Comparison of ENCODE assay signal across 21 cellular contexts in genomic region chr3:187079090-187080022, GRCh38. TPM values are rescaled to one million over a fixed set of nuclear protein-coding genes. Genes with fewer than 3 reads are reported as not detected.
A peak's percentile ranks its signal among the peaks of the same experiment; 100 is the strongest.
DNase-seq lines count a peak whose midpoint lies in the region; ATAC-seq and TF ChIP-seq lines count a peak whose summit lies in the region.
"Had no signal": no experiment of that assay in that cellular context is flagged by ENCODE, and none has a peak within 500 bp of the region (broad histone marks: within the 10 kb centered on the region; RNA-seq: fewer than 3 reads in every experiment).

No MANE protein-coding gene starts in this region.

- H3K79me2 ChIP-seq in SU-DHL-6 (ENCODE audit: insufficient read depth, low read length) = no peaks in the 10 kb centered on the region

- H3K9me3 ChIP-seq in SU-DHL-6 (ENCODE audit: insufficient read depth, low read length) (no peaks in the 10 kb centered on the region), spleen (no peaks in the 10 kb centered on the region)
- H3K9me3 ChIP-seq: psoas muscle, testis had no signal

- POLR2A ChIA-PET in MCF 10A (lab: Yijun Ruan, JAX) = no interaction called here

- 77 to 90% (median 88%) methylated on average over 8 of the region's 8 CpGs for WGBS in spleen, 5 donors

- CTCF ChIA-PET in activated naive CD4-positive, alpha-beta T cell treated with anti-CD3 and anti-CD28 coated beads, Interleukin-2, amount 10 ng/mL, durations not matched to agents 7 days and 5 days (lab: Charles Lee) = no interaction called here
- CTCF ChIA-PET in MCF 10A (lab: Yijun Ruan, JAX) = no interaction called here

- no peaks in the 10 kb centered on the region for H3K27me3 Mint-ChIP-seq in activated naive CD4-positive, alpha-beta T cell treated with anti-CD3 and anti-CD28 coated beads, Interleukin-2, amount 50 U/mL, for 24 hours
- no peaks in the 10 kb centered on the region for H3K27me3 Mint-ChIP-seq in activated naive CD4-positive, alpha-beta T cell treated with anti-CD3 and anti-CD28 coated beads, Interleukin-2, amount 10 ng/mL, durations not matched to agents 7 days and 5 days
- no peaks in the 10 kb centered on the region for H3K27me3 Mint-ChIP-seq in stimulated activated naive CD8-positive, alpha-beta T cell treated with anti-CD3 and anti-CD28 coated beads, Interleukin-15, amount 100 ng/mL, for 72 hours
- no peaks in the 10 kb centered on the region for H3K27me3 Mint-ChIP-seq in MCF 10A (ENCODE audit: insufficient read depth, unreplicated experiment)
- peaks cover 2% of the 10 kb centered on the region for H3K27me3 Mint-ChIP-seq in endothelial cell (ENCODE audit: unreplicated experiment)

- intact Hi-C loops in MCF 10A (cut with micrococcal nuclease) (no loop called here), spleen (cut with DNase I; ENCODE audit: low total_unique reads) (no loop called here)

- DNase-seq in activated naive CD4-positive, alpha-beta T cell treated with anti-CD3 and anti-CD28 coated beads, Interleukin-2, amount 10 ng/mL, durations not matched to agents 7 days and 5 days = no peak
- DNase-seq in left lobe of liver (ENCODE audit: low spot score) (no peak), MCF 10A (ENCODE audit: unreplicated experiment) (no peak), endothelial cell (ENCODE audit: low spot score) (no peak), spleen (no peak)
- no peak for DNase-seq in stimulated activated naive CD8-positive, alpha-beta T cell treated with anti-CD3 and anti-CD28 coated beads, Interleukin-15, amount 100 ng/mL, for 72 hours
- DNase-seq: amygdala, caudate nucleus, DMS53, foreskin melanocyte, hypothalamus, mesenchymal stem cell, NCI-H1694, NCI-H774, psoas muscle, SIG-M5, testis had no signal

- H3K27ac ChIP-seq in SU-DHL-6 (ENCODE audit: low read depth, low read length) (peak overlapping the region; percentile 0; the same call in 1 of the 2 replicates), spleen (peak overlapping the region in 1 of 8 donors; percentile 42)
- H3K27ac ChIP-seq: psoas muscle, testis had no signal

- peaks cover 8% of the 10 kb centered on the region; the same call in 1 of the 2 replicates for H3K36me3 ChIP-seq in SU-DHL-6 (ENCODE audit: low read length)
- peaks cover 0 to 54% (median 39%) of the 10 kb centered on the region in 6 donors for H3K36me3 ChIP-seq in spleen

- H3K9me3 Mint-ChIP-seq in activated naive CD4-positive, alpha-beta T cell treated with anti-CD3 and anti-CD28 coated beads, Interleukin-2, amount 50 U/mL, for 24 hours = no peaks in the 10 kb centered on the region
- no peaks in the 10 kb centered on the region for H3K9me3 Mint-ChIP-seq in activated naive CD4-positive, alpha-beta T cell treated with anti-CD3 and anti-CD28 coated beads, Interleukin-2, amount 10 ng/mL, durations not matched to agents 7 days and 5 days
- H3K9me3 Mint-ChIP-seq in stimulated activated naive CD8-positive, alpha-beta T cell treated with anti-CD3 and anti-CD28 coated beads, Interleukin-15, amount 100 ng/mL, for 72 hours = no peaks in the 10 kb centered on the region
- H3K9me3 Mint-ChIP-seq in MCF 10A (ENCODE audit: unreplicated experiment) = no peaks in the 10 kb centered on the region
- H3K9me3 Mint-ChIP-seq in endothelial cell (ENCODE audit: unreplicated experiment) = no peaks in the 10 kb centered on the region
- H3K9me3 Mint-ChIP-seq: T-helper 1 cell treated with Interleukin-12 subunit alpha and Interleukin-12 subunit beta and Interleukin-4 antibody, amounts not matched to agents 30 μg/mL and 1 μg/mL, for 36 hours had no signal

- no peak for TF ChIP-seq POLR2A in spleen (IDR thresholded peaks at IDR 0.05)

- no peaks in the 10 kb centered on the region for H3K9me2 ChIP-seq in SU-DHL-6 (replicated peaks; ENCODE audit: insufficient read depth, low read length)

- peaks cover 0 to 5% (median 0%) of the 10 kb centered on the region in 6 donors for H3K4me1 ChIP-seq in spleen
- H3K4me1 ChIP-seq: psoas muscle, testis had no signal

- H4K20me1 ChIP-seq in SU-DHL-6 (ENCODE audit: low read depth, low read length) = no peaks in the 10 kb centered on the region

- H3K4me2 ChIP-seq in SU-DHL-6 (ENCODE audit: low read depth, low read length, poor library complexity, severe bottlenecking) = no peak overlapping the region

- no peak overlapping the region for H3K4me3 ChIP-seq in SU-DHL-6 (ENCODE audit: insufficient read depth, low read length, poor library complexity, severe bottlenecking)
- H3K4me3 ChIP-seq in spleen = no peak overlapping the region
- H3K4me3 ChIP-seq: psoas muscle, testis had no signal

- H2AFZ ChIP-seq in SU-DHL-6 (ENCODE audit: low read depth, low read length, severe bottlenecking) = no peak overlapping the region

- BruUV-seq in MCF 10A (replicated peaks; lab: Mats Ljungman, UMichigan) = no TSS peak

- no peak for TF ChIP-seq CTCF in SU-DHL-6 (IDR thresholded peaks at IDR 0.05; ENCODE audit: insufficient read depth, low read length, poor library complexity, severe bottlenecking)
- no peak for TF ChIP-seq CTCF in MCF 10A (IDR thresholded peaks at IDR 0.05; ENCODE audit: unreplicated experiment)
- TF ChIP-seq CTCF in endothelial cell (IDR thresholded peaks at IDR 0.05; ENCODE audit: unreplicated experiment) = no peak
- TF ChIP-seq CTCF in spleen (IDR thresholded peaks at IDR 0.05 in 8 of 11, conservative IDR thresholded peaks at IDR 0.05 in 3 of 11) = no peak

- peak; percentile 18 for ATAC-seq in left lobe of liver
- ATAC-seq in stimulated activated naive CD8-positive, alpha-beta T cell treated with anti-CD3 and anti-CD28 coated beads, Interleukin-15, amount 100 ng/mL, for 72 hours = peak; percentile 48
- ATAC-seq: psoas muscle had no signal

- H3K9ac ChIP-seq in SU-DHL-6 (ENCODE audit: low read length) = no peak overlapping the region

- no peak overlapping the region for H3K4me3 Mint-ChIP-seq in activated naive CD4-positive, alpha-beta T cell treated with anti-CD3 and anti-CD28 coated beads, Interleukin-2, amount 50 U/mL, for 24 hours
- H3K4me3 Mint-ChIP-seq in activated naive CD4-positive, alpha-beta T cell treated with anti-CD3 and anti-CD28 coated beads, Interleukin-2, amount 10 ng/mL, durations not matched to agents 7 days and 5 days = no peak overlapping the region
- no peak overlapping the region for H3K4me3 Mint-ChIP-seq in stimulated activated naive CD8-positive, alpha-beta T cell treated with anti-CD3 and anti-CD28 coated beads, Interleukin-15, amount 100 ng/mL, for 72 hours
- no peak overlapping the region for H3K4me3 Mint-ChIP-seq in MCF 10A (ENCODE audit: unreplicated experiment)
- no peak overlapping the region for H3K4me3 Mint-ChIP-seq in endothelial cell (ENCODE audit: unreplicated experiment)
- H3K4me3 Mint-ChIP-seq: CD14-positive monocyte; T-helper 1 cell treated with Interleukin-12 subunit alpha and Interleukin-12 subunit beta and Interleukin-4 antibody, amounts not matched to agents 30 μg/mL and 1 μg/mL, for 36 hours had no signal

- H3F3A ChIP-seq in SU-DHL-6 (ENCODE audit: insufficient read depth) = peaks cover 85% of the 10 kb centered on the region

- H3K27me3 ChIP-seq in SU-DHL-6 (ENCODE audit: low read length) (no peaks in the 10 kb centered on the region), spleen (replicated peaks in 1 of 7) (no peaks in the 10 kb centered on the region)
- H3K27me3 ChIP-seq: testis had no signal

- H3K27ac Mint-ChIP-seq in activated naive CD4-positive, alpha-beta T cell treated with anti-CD3 and anti-CD28 coated beads, Interleukin-2, amount 50 U/mL, for 24 hours = peak overlapping the region; percentile 3
- no peak overlapping the region for H3K27ac Mint-ChIP-seq in activated naive CD4-positive, alpha-beta T cell treated with anti-CD3 and anti-CD28 coated beads, Interleukin-2, amount 10 ng/mL, durations not matched to agents 7 days and 5 days
- H3K27ac Mint-ChIP-seq in stimulated activated naive CD8-positive, alpha-beta T cell treated with anti-CD3 and anti-CD28 coated beads, Interleukin-15, amount 100 ng/mL, for 72 hours = peak overlapping the region; percentile 6 to 73
- H3K27ac Mint-ChIP-seq in MCF 10A (ENCODE audit: low read depth, unreplicated experiment) (no peak overlapping the region), endothelial cell (ENCODE audit: unreplicated experiment) (no peak overlapping the region)
- H3K27ac Mint-ChIP-seq: T-helper 1 cell treated with Interleukin-12 subunit alpha and Interleukin-12 subunit beta and Interleukin-4 antibody, amounts not matched to agents 30 μg/mL and 1 μg/mL, for 36 hours had no signal

- H3K36me3 Mint-ChIP-seq in activated naive CD4-positive, alpha-beta T cell treated with anti-CD3 and anti-CD28 coated beads, Interleukin-2, amount 50 U/mL, for 24 hours = peaks cover 6% of the 10 kb centered on the region
- H3K36me3 Mint-ChIP-seq in activated naive CD4-positive, alpha-beta T cell treated with anti-CD3 and anti-CD28 coated beads, Interleukin-2, amount 10 ng/mL, durations not matched to agents 7 days and 5 days = peaks cover 48% of the 10 kb centered on the region
- H3K36me3 Mint-ChIP-seq in MCF 10A (ENCODE audit: insufficient read depth, unreplicated experiment) = peaks cover 13% of the 10 kb centered on the region
- H3K36me3 Mint-ChIP-seq in endothelial cell (ENCODE audit: low read depth, unreplicated experiment) = peaks cover 22% of the 10 kb centered on the region

- H3K4me1 Mint-ChIP-seq in activated naive CD4-positive, alpha-beta T cell treated with anti-CD3 and anti-CD28 coated beads, Interleukin-2, amount 50 U/mL, for 24 hours = peaks cover 10% of the 10 kb centered on the region
- H3K4me1 Mint-ChIP-seq in activated naive CD4-positive, alpha-beta T cell treated with anti-CD3 and anti-CD28 coated beads, Interleukin-2, amount 10 ng/mL, durations not matched to agents 7 days and 5 days = peaks cover 7% of the 10 kb centered on the region
- H3K4me1 Mint-ChIP-seq in stimulated activated naive CD8-positive, alpha-beta T cell treated with anti-CD3 and anti-CD28 coated beads, Interleukin-15, amount 100 ng/mL, for 72 hours = peaks cover 7% of the 10 kb centered on the region
- no peaks in the 10 kb centered on the region for H3K4me1 Mint-ChIP-seq in MCF 10A (ENCODE audit: insufficient read depth, unreplicated experiment)
- H3K4me1 Mint-ChIP-seq in endothelial cell (ENCODE audit: unreplicated experiment) = peaks cover 7% of the 10 kb centered on the region

RNA-seq across cellular contexts. Expression of gene RPL39L, which starts 59.9 kb away (rescaled TPM):
- total RNA-seq in left lobe of liver = 1.5 TPM
- total RNA-seq in MCF 10A (2022) = 1.0 and 3.3 TPM in 2 replicates
- 8.9 TPM for total RNA-seq in endothelial cell (ENCODE audit: unreplicated experiment)
- total RNA-seq in spleen = 1 to 10 TPM; 1.9 to 4.9 (median 3.8) TPM
- 10 to 100 TPM in 2 of 3 donors, 1 to 10 TPM in 1; 5.6 to 10.9 (median 10.5) TPM for polyA plus RNA-seq in spleen

Comparison
In these comparisons a context has a peak if more than half of its experiments do, and no peak if none do; other contexts are left out.
1. H3K27ac Mint-ChIP-seq: peak in activated naive CD4-positive, alpha-beta T cell treated with anti-CD3 and anti-CD28 coated beads, Interleukin-2, amount 50 U/mL, for 24 hours (single experiment) and stimulated activated naive CD8-positive, alpha-beta T cell treated with anti-CD3 and anti-CD28 coated beads, Interleukin-15, amount 100 ng/mL, for 72 hours (2 of 2); none in activated naive CD4-positive, alpha-beta T cell treated with anti-CD3 and anti-CD28 coated beads, Interleukin-2, amount 10 ng/mL, durations not matched to agents 7 days and 5 days (single experiment), MCF 10A (single experiment) and endothelial cell (single experiment).